Comparison of ENCODE assay signal across 13 cellular contexts in the genomic region with DNA sequence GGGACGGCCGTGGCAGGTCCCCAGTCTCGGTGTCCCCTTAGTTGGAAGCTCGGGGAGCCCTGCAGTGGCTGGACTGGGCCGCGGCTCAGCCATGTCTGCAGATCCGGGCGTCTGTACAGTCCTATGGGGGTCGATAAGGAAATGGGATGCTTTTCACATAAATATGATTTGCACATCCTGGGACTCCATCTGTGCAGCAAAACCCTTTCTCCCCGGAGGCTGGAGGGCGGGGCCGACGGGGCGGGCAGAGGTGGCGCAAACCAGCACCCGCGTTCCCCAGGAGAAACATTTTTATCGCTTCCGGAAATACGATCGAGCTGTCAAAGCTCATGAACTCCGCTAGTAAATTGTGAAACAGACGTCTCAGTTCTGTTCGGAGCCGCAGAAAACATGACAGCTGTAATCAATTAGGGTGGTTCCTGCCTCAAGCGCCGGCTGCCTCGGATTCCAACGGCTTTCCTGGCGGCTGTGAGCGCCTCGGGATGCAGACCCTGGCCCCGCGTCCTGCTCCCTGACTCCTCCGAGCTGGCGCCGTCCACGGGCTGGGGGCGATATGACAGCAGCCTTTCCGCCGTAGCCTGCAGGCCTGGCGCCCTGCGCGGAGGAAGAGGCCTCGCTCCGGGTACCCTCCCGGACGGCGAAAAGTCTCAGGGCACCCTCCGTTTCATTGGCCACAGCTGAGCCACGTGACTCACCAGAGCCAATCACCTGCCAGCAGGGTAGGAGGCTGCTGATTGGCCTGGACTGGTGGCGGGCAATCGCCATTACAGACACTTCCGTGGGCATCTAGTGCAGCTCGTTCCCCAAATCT. TPM values are rescaled to one million over a fixed set of nuclear protein-coding genes. Genes with fewer than 3 reads are reported as not detected.
DNase-seq lines count a peak whose midpoint lies in the region; ATAC-seq, FAIRE-seq and TF ChIP-seq lines count a peak whose summit lies in the region.
"Had no signal": no experiment of that assay in that cellular context is flagged by ENCODE, and none has a peak within 500 bp of the region (broad histone marks: within the 10 kb centered on the region; RNA-seq: fewer than 3 reads in every experiment).

No MANE protein-coding gene starts in this region.

- H3K27ac Mint-ChIP-seq in CD8-positive, alpha-beta T cell, result no peak overlapping the region

- peak overlapping the region; percentile 38 for H3K4me3 ChIP-seq in K562
- H3K4me3 ChIP-seq in CD8-positive, alpha-beta T cell (ENCODE audit: low read depth, low read length), result no peak overlapping the region
- H3K4me3 ChIP-seq: thoracic aorta had no signal

- no TSS peak for BruUV-seq in K562 (replicated peaks; lab: Mats Ljungman, UMichigan)

- H3K79me2 ChIP-seq in K562 (ENCODE audit: control insufficient read depth, insufficient read depth, low read length), result no peaks in the 10 kb centered on the region

- TF ChIP-seq EP300 in K562 (IDR thresholded peaks at IDR 0.05; ENCODE audit: low read length), result no peak

- H3K4me2 ChIP-seq in K562 (ENCODE audit: insufficient read depth, low read length), result peak overlapping the region; percentile 69

- TF ChIP-seq POLR2A in K562 (conservative IDR thresholded peaks at IDR 0.05), result 0 out of 2 replicates have a peak, but pooled peaks have one; percentile 33

- H3K36me3 ChIP-seq in K562 (ENCODE audit: control insufficient read depth, insufficient read depth, low read length), result no peaks in the 10 kb centered on the region
- no peaks in the 10 kb centered on the region for H3K36me3 ChIP-seq in CD8-positive, alpha-beta T cell (ENCODE audit: insufficient read depth, low read length)
- H3K36me3 ChIP-seq: thoracic aorta had no signal

- H3K27me3 Mint-ChIP-seq in CD8-positive, alpha-beta T cell (ENCODE audit: low read depth), result peaks cover 3% of the 10 kb centered on the region

- H3K4me3 Mint-ChIP-seq in CD8-positive, alpha-beta T cell, result no peak overlapping the region

- peak overlapping the region; percentile 87 for H2AFZ ChIP-seq in K562 (ENCODE audit: low read depth, low read length)

- H3K4me1 Mint-ChIP-seq in CD8-positive, alpha-beta T cell (ENCODE audit: low read depth), result no peaks in the 10 kb centered on the region

- 19% methylated on average over 25 of the region's 55 CpGs for WGBS in K562 (ENCODE audit: insufficient coverage, low coverage, missing lambda C conversion rate)

- no peaks in the 10 kb centered on the region for H3K9me3 Mint-ChIP-seq in CD8-positive, alpha-beta T cell

- FAIRE-seq in K562 (lab: Jason Lieb, UNC), result no peak

- POLR2A ChIA-PET in K562 (lab: Yijun Ruan, JAX), result interaction anchor here (0.6 kb wide), 1 partner anchor 180 kb away, joined by 3 read pairs; no protein-coding TSS in a partner anchor
- POLR2A ChIA-PET in CD8-positive, alpha-beta T cell (lab: Charles Lee), result no interaction called here

- peak; percentile 73 for DNase-seq in AG08395 (ENCODE audit: low spot score)
- peak; percentile 89 for DNase-seq in HuH-7 (ENCODE audit: low spot score)
- peak; percentile 53 to 86 (median 80) for DNase-seq in K562 (ENCODE audit: extremely low read depth in 1 of 4, low spot score in 3 of 4)
- peak; percentile 81 for DNase-seq in left kidney (ENCODE audit: low read depth, low spot score)
- no peak for DNase-seq in CD8-positive, alpha-beta T cell
- no peak for DNase-seq in NCI-H2029 (lab: John Stamatoyannopoulos, UW)
- no peak for DNase-seq in effector CD4-positive, alpha-beta T cell
- DNase-seq: activated naive CD4-positive, alpha-beta T cell treated with anti-CD3 and anti-CD28 coated beads, Interleukin-2, amount 50 U/mL, for 16 hours; erythroblast; NK-92 treated with Interleukin-12 subunit alpha and Interleukin-12 subunit beta, amount 100 ng/mL, for 24 hours had no signal

- peaks cover 0 to 16% of the 10 kb centered on the region in 2 experiments; a peak in 2 of 5 replicates for H3K4me1 ChIP-seq in K562 (replicated peaks in 1 of 2; ENCODE audit: control insufficient read depth in 2 of 2, insufficient read depth in 2 of 2, low read length in 2 of 2)
- H3K4me1 ChIP-seq in CD8-positive, alpha-beta T cell (ENCODE audit: insufficient read depth, low read length), result no peaks in the 10 kb centered on the region

- no peaks in the 10 kb centered on the region for H3K9me1 ChIP-seq in K562 (ENCODE audit: control insufficient read depth, insufficient read depth, low read length)

- ATAC-seq in K562 (peak; percentile 92), GM19452 (IDR thresholded peaks at IDR 0.05; ENCODE audit: unreplicated experiment) (no peak)
- no peak for ATAC-seq in CD8-positive, alpha-beta T cell
- ATAC-seq: HCT116 had no signal

- H3K27me3 ChIP-seq in K562 (ENCODE audit: control insufficient read depth in 2 of 2, insufficient read depth in 2 of 2, low read length in 2 of 2), result no peaks in the 10 kb centered on the region; a peak in 1 of 5 replicates
- no peaks in the 10 kb centered on the region for H3K27me3 ChIP-seq in CD8-positive, alpha-beta T cell (ENCODE audit: insufficient read depth, low read length)

- no peak for TF ChIP-seq RAD21 in K562 (CRISPR knock-in tag; conservative IDR thresholded peaks at IDR 0.05 in 1 of 2, IDR thresholded peaks at IDR 0.05 in 1 of 2)

- no peaks in the 10 kb centered on the region for H3K9me3 ChIP-seq in K562 (replicated peaks; ENCODE audit: control insufficient read depth, insufficient read depth, low read depth, low read length)
- H3K9me3 ChIP-seq in CD8-positive, alpha-beta T cell (ENCODE audit: low read length), result no peaks in the 10 kb centered on the region
- H3K9me3 ChIP-seq: thoracic aorta had no signal

- CTCF ChIA-PET in K562 (lab: Yijun Ruan, JAX; ENCODE audit: low intra/inter-chr PET ratio), result no interaction called here
- CTCF ChIA-PET in CD8-positive, alpha-beta T cell (lab: Charles Lee), result interaction anchor here (2.0 kb wide), 1 partner anchor 11 kb away, joined by 4 read pairs; no protein-coding TSS in a partner anchor

- H3K36me3 Mint-ChIP-seq in CD8-positive, alpha-beta T cell, result no peaks in the 10 kb centered on the region

- H3K27ac ChIP-seq in K562 (ENCODE audit: extremely low read depth, low read depth, low read length), result peak overlapping the region; percentile 22; the same call in 1 of the 3 replicates
- no peak overlapping the region for H3K27ac ChIP-seq in CD8-positive, alpha-beta T cell (ENCODE audit: low read depth, low read length)
- H3K27ac ChIP-seq: thoracic aorta had no signal

- intact Hi-C loops in K562 (cut with micrococcal nuclease), result no loop called here
- intact Hi-C loops in CD8-positive, alpha-beta T cell (cut with DNase I, micrococcal nuclease), result no loop called here

- in situ Hi-C loops in K562 (cut with MboI), result no loop called here

- H4K20me1 ChIP-seq in K562 (replicated peaks; ENCODE audit: control insufficient read depth, insufficient read depth, low read length), result no peaks in the 10 kb centered on the region

- peak overlapping the region; percentile 46 to 83; a peak in 3 of 4 replicates for H3K9ac ChIP-seq in K562 (ENCODE audit: insufficient read depth in 1 of 2, low read depth in 2 of 2, low read length in 2 of 2)

- no peak for TF ChIP-seq CTCF in K562 (IDR thresholded peaks at IDR 0.05 in 2 of 3, conservative IDR thresholded peaks at IDR 0.05 in 1 of 3; ENCODE audit: insufficient read depth in 2 of 3, low read depth in 1 of 3, low read length in 3 of 3)
- TF ChIP-seq CTCF in CD8-positive, alpha-beta T cell (IDR thresholded peaks at IDR 0.05), result no peak

TF ChIP-seq in K562, 482 proteins besides CTCF, POLR2A, EP300 and RAD21 (continues in another document):
- TF ChIP-seq ZNF707 (CRISPR knock-in tag; conservative IDR thresholded peaks at IDR 0.05), result no peak
- no peak for TF ChIP-seq ATF1 (CRISPR knock-in tag; IDR thresholded peaks at IDR 0.05)
- TF ChIP-seq ATF1 (tag; IDR thresholded peaks at IDR 0.05), result 0 out of 2 replicates have a peak, but pooled peaks have one; percentile 17
- TF ChIP-seq, protein P1, sequence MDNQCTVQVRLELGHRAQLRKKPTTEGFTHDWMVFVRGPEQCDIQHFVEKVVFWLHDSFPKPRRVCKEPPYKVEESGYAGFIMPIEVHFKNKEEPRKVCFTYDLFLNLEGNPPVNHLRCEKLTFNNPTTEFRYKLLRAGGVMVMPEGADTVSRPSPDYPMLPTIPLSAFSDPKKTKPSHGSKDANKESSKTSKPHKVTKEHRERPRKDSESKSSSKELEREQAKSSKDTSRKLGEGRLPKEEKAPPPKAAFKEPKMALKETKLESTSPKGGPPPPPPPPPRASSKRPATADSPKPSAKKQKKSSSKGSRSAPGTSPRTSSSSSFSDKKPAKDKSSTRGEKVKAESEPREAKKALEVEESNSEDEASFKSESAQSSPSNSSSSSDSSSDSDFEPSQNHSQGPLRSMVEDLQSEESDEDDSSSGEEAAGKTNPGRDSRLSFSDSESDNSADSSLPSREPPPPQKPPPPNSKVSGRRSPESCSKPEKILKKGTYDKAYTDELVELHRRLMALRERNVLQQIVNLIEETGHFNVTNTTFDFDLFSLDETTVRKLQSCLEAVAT (IDR thresholded peaks at IDR 0.05), result no peak
- no peak for TF ChIP-seq GABPB2 (CRISPR knock-in tag; conservative IDR thresholded peaks at IDR 0.05)
- TF ChIP-seq, protein P2, sequence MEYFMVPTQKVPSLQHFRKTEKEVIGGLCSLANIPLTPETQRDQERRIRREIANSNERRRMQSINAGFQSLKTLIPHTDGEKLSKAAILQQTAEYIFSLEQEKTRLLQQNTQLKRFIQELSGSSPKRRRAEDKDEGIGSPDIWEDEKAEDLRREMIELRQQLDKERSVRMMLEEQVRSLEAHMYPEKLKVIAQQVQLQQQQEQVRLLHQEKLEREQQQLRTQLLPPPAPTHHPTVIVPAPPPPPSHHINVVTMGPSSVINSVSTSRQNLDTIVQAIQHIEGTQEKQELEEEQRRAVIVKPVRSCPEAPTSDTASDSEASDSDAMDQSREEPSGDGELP (CRISPR knock-in tag; IDR thresholded peaks at IDR 0.05; ENCODE audit: borderline replicate concordance), result peak; percentile 55; the same call in 1 of the 2 replicates

RNA-seq across cellular contexts. Expression of a gene that starts 23.0 kb away (rescaled TPM):
- not detected in 2 replicates for total RNA-seq in K562 (2011; cell fraction: chromatin; rRNA removed; ENCODE audit: low replicate concordance)
- not detected in 2 replicates for total RNA-seq in K562 (2011; cell fraction: nucleolus; rRNA removed)
- not detected in 2 replicates for total RNA-seq in K562 (2011; cell fraction: nucleoplasm; rRNA removed)
- total RNA-seq in K562 (2014; rRNA removed), result not detected in 2 replicates
- total RNA-seq in K562 (2014; rRNA removed; fragmentation: Illumina TruSeq; extraction: Trizol), result not detected in 2 replicates
- not detected in 2 replicates for total RNA-seq in K562 (2015; rRNA removed; fragmentation: Illumina TruSeq; extraction: Trizol)
- total RNA-seq in K562 (2021), result not detected in 2 replicates
- polyA plus RNA-seq in K562 (2011; rRNA removed), result not detected in 2 replicates
- polyA plus RNA-seq in K562 (2011; cell fraction: cytosol; rRNA removed), result not detected in 2 replicates
- polyA plus RNA-seq in K562 (2011; cell fraction: nucleus; rRNA removed), result not detected in 2 replicates
- polyA plus RNA-seq in K562 (2012), result not detected in 2 replicates
- not detected in 2 replicates for polyA plus RNA-seq in K562 (2014; fragmentation: Illumina TruSeq; extraction: Trizol)
- not detected for polyA plus RNA-seq in K562 (2014; fragmentation: Nextera tagmentation; extraction: Ambion mirVana)
- polyA plus RNA-seq in K562 (2014; rRNA removed), result not detected in 2 replicates
- not detected in 2 replicates for polyA minus RNA-seq in K562 (2011; rRNA and poly(A)+ RNA removed)
- not detected in 2 replicates for polyA minus RNA-seq in K562 (2011; cell fraction: cytosol; rRNA and poly(A)+ RNA removed)
- not detected in 2 replicates for polyA minus RNA-seq in K562 (2011; cell fraction: nucleus; rRNA and poly(A)+ RNA removed)
- not detected for total RNA-seq in CD8-positive, alpha-beta T cell

Comparison
In these comparisons a context has a peak if more than half of its experiments do, and no peak if none do; other contexts are left out.
1. DNase-seq: peak in AG08395 (single experiment), HuH-7 (single experiment), K562 (4 of 4) and left kidney (single experiment); none in CD8-positive, alpha-beta T cell (0 of 7), NCI-H2029 (single experiment) and effector CD4-positive, alpha-beta T cell (single experiment).